Comparison of ENCODE assay signal across 1 cellular context in the genomic region with DNA sequence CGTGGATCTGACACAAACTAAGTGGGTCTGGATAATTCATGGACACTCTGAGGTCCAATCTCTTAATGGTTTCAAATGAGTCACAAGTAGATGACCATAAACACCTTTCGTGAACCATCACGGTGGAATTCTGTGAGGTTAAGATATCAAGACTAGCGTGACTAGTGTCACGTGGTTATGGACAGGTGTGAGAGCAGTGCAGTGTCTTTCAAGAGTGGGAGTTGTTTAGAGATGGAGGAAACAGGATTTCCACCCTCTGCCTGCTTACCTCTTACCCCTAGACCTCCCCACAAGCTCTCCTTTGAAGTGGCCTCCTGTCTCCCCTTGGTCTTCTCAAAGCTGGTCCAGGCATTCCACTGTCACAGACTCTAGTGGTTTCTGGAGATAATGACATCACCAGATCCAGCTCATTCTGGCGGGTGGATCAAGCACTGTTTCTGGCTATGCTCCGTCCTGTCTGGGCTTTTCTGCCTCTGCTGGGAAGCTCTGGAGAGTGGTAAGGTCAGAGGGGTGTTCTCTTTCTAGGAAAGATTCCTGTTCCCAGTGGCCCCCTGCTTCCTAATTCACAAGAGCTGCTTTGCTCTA.
TF ChIP-seq lines count a peak whose summit lies in the region.

No MANE protein-coding gene starts in this region.

TF ChIP-seq in SK-N-SH treated with all-trans-retinoic acid at 6 μM for 48 hours, 23 proteins besides CTCF, POLR2A, EP300 and RAD21 (continued from another document):
- TF ChIP-seq, protein P1, sequence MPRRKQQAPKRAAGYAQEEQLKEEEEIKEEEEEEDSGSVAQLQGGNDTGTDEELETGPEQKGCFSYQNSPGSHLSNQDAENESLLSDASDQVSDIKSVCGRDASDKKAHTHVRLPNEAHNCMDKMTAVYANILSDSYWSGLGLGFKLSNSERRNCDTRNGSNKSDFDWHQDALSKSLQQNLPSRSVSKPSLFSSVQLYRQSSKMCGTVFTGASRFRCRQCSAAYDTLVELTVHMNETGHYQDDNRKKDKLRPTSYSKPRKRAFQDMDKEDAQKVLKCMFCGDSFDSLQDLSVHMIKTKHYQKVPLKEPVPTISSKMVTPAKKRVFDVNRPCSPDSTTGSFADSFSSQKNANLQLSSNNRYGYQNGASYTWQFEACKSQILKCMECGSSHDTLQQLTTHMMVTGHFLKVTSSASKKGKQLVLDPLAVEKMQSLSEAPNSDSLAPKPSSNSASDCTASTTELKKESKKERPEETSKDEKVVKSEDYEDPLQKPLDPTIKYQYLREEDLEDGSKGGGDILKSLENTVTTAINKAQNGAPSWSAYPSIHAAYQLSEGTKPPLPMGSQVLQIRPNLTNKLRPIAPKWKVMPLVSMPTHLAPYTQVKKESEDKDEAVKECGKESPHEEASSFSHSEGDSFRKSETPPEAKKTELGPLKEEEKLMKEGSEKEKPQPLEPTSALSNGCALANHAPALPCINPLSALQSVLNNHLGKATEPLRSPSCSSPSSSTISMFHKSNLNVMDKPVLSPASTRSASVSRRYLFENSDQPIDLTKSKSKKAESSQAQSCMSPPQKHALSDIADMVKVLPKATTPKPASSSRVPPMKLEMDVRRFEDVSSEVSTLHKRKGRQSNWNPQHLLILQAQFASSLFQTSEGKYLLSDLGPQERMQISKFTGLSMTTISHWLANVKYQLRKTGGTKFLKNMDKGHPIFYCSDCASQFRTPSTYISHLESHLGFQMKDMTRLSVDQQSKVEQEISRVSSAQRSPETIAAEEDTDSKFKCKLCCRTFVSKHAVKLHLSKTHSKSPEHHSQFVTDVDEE (CRISPR knock-in tag; IDR thresholded peaks at IDR 0.05): no peak
- TF ChIP-seq SNAI2 (CRISPR knock-in tag; IDR thresholded peaks at IDR 0.05) (no peak), ZC3H10 (CRISPR knock-in tag; IDR thresholded peaks at IDR 0.05) (no peak)
